ENCODE assay signal across 1 cellular context in genomic region chr13:51524312-51524711, GRCh38.
TF ChIP-seq lines count a peak whose summit lies in the region.

No MANE protein-coding gene starts in this region.

TF ChIP-seq in K562, 482 proteins besides CTCF, POLR2A, EP300 and RAD21 (continued from another document and continues in another):
- no peak for TF ChIP-seq ARID3B (CRISPR knock-in tag; IDR thresholded peaks at IDR 0.05; ENCODE audit: borderline replicate concordance)
- TF ChIP-seq GATA2 (CRISPR knock-in tag; IDR thresholded peaks at IDR 0.05), result no peak
- TF ChIP-seq ATF1 (CRISPR knock-in tag; IDR thresholded peaks at IDR 0.05), result no peak
- 0 out of 2 replicates have a peak, but pooled peaks have one; percentile 29 for TF ChIP-seq ATF1 (tag; IDR thresholded peaks at IDR 0.05)
- TF ChIP-seq SMARCE1 (IDR thresholded peaks at IDR 0.05), result peak; percentile 74; the same call in 1 of the 2 replicates
- TF ChIP-seq LEF1 (IDR thresholded peaks at IDR 0.05), result peak; percentile 33; the same call in 1 of the 2 replicates
- no peak for TF ChIP-seq GTF3C2 (IDR thresholded peaks at IDR 0.05; ENCODE audit: borderline replicate concordance, extremely low read depth, insufficient read length)
- TF ChIP-seq DPF2 (IDR thresholded peaks at IDR 0.05), result peak; percentile 74; the same call in 1 of the 2 replicates
- TF ChIP-seq RBM15 (IDR thresholded peaks at IDR 0.05; ENCODE audit: insufficient read depth, low read length), result no peak
- peak in 1 of 2 experiments; percentile 70; a peak in 2 of 4 replicates for TF ChIP-seq FOXA3 (CRISPR knock-in tag; conservative IDR thresholded peaks at IDR 0.05 in 1 of 2, IDR thresholded peaks at IDR 0.05 in 1 of 2)
- no peak for TF ChIP-seq HBP1 (CRISPR knock-in tag; IDR thresholded peaks at IDR 0.05)
- 0 out of 2 replicates have a peak, but pooled peaks have one; percentile 22 for TF ChIP-seq POLR2H (tag; IDR thresholded peaks at IDR 0.05; ENCODE audit: low read depth)
- no peak for TF ChIP-seq RHOXF2B (CRISPR knock-in tag; conservative IDR thresholded peaks at IDR 0.05)
- no peak for TF ChIP-seq PBX2 (CRISPR knock-in tag; IDR thresholded peaks at IDR 0.05; ENCODE audit: low read depth)
- TF ChIP-seq PBX2 (tag; conservative IDR thresholded peaks at IDR 0.05; ENCODE audit: low read depth), result 0 out of 2 replicates have a peak, but pooled peaks have one; percentile 23
- TF ChIP-seq CREM (IDR thresholded peaks at IDR 0.05; ENCODE audit: low read depth), result 0 out of 2 replicates have a peak, but pooled peaks have one; percentile 43
- TF ChIP-seq PTTG1 (tag; IDR thresholded peaks at IDR 0.05; ENCODE audit: low read depth), result no peak
- no peak for TF ChIP-seq MAFG (tag; conservative IDR thresholded peaks at IDR 0.05)
- 0 out of 2 replicates have a peak, but pooled peaks have one; percentile 21 for TF ChIP-seq SMAD4 (CRISPR knock-in tag; conservative IDR thresholded peaks at IDR 0.05)
- TF ChIP-seq MEIS2 (IDR thresholded peaks at IDR 0.05; ENCODE audit: partially characterized antibody), result peak; percentile 85
- peak; percentile 59; the same call in 1 of the 2 replicates for TF ChIP-seq SMARCA4 (IDR thresholded peaks at IDR 0.05)
- TF ChIP-seq TBL1XR1 (IDR thresholded peaks at IDR 0.05; ENCODE audit: low read length in 2 of 2), result no peak; a peak in 1 of 4 replicates
- TF ChIP-seq KAT8 (IDR thresholded peaks at IDR 0.05; ENCODE audit: low read depth), result no peak
- peak; percentile 65 for TF ChIP-seq CTBP1 (IDR thresholded peaks at IDR 0.05; ENCODE audit: borderline replicate concordance)
- TF ChIP-seq ARID1B (IDR thresholded peaks at IDR 0.05), result peak; percentile 64; the same call in 1 of the 2 replicates
- peak; percentile 39 for TF ChIP-seq L3MBTL2 (IDR thresholded peaks at IDR 0.05)
- TF ChIP-seq ATF3 (IDR thresholded peaks at IDR 0.05), result peak; percentile 91
- TF ChIP-seq ATF3 (CRISPR knock-in tag; conservative IDR thresholded peaks at IDR 0.05), result no peak
- no peak for TF ChIP-seq C11orf30 (IDR thresholded peaks at IDR 0.05; ENCODE audit: low read depth)
- TF ChIP-seq ATF4 (CRISPR knock-in tag; IDR thresholded peaks at IDR 0.05), result peak; percentile 86
- no peak for TF ChIP-seq ZBTB9 (CRISPR knock-in tag; IDR thresholded peaks at IDR 0.05)
- TF ChIP-seq SOX6 (IDR thresholded peaks at IDR 0.05), result peak; percentile 44; the same call in 1 of the 2 replicates
- TF ChIP-seq FOSL1 (tag; conservative IDR thresholded peaks at IDR 0.05), result peak; percentile 90
- TF ChIP-seq JUND (IDR thresholded peaks at IDR 0.05; ENCODE audit: borderline replicate concordance, low read depth, low read length), result peak; percentile 86
- peak; percentile 76; the same call in 1 of the 3 replicates for TF ChIP-seq JUND (tag; IDR thresholded peaks at IDR 0.05; ENCODE audit: borderline replicate concordance, low read depth, low read length)
- TF ChIP-seq RBM22 (IDR thresholded peaks at IDR 0.05; ENCODE audit: low read depth, low read length, poor library complexity, severe bottlenecking), result no peak
- TF ChIP-seq NFE2 (IDR thresholded peaks at IDR 0.05; ENCODE audit: low read depth), result no peak
- TF ChIP-seq CXXC5 (CRISPR knock-in tag; IDR thresholded peaks at IDR 0.05), result 0 out of 2 replicates have a peak, but pooled peaks have one; percentile 13
- TF ChIP-seq ZNF3 (CRISPR knock-in tag; IDR thresholded peaks at IDR 0.05), result no peak
- TF ChIP-seq NRF1 (conservative IDR thresholded peaks at IDR 0.05 in 1 of 2, IDR thresholded peaks at IDR 0.05 in 1 of 2), result 0 out of 4 replicates have a peak, but pooled peaks of 1 of the 2 experiments have one; percentile 32
- peak in 1 of 2 experiments; percentile 57; a peak in 1 of 4 replicates for TF ChIP-seq ZNF318 (IDR thresholded peaks at IDR 0.05; ENCODE audit: borderline replicate concordance in 1 of 2, low read depth in 1 of 2)
- TF ChIP-seq HDAC3 (IDR thresholded peaks at IDR 0.05; ENCODE audit: borderline replicate concordance, partially characterized antibody), result peak; percentile 23
